17 cellular contexts compared by ENCODE assay signal in the genomic region with DNA sequence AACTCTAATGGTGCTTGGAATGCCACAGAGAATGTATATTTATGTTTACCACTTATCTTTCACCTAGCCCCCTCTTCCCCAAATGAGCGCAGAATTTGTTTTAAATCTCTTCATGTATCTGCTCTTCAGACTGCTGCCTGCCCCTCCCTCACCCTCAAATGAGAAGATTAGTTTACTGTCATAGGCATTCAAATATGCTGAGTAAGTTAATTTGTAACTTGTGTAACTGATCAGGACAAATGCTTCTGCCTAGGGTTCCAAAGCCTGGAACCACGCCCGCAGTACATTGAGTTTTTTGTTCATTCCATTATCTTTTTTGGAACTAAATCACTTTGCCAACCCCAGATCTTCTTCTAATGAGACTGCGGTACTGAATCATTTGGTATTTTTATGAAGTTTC.
DNase-seq lines count a peak whose midpoint lies in the region; ATAC-seq and TF ChIP-seq lines count a peak whose summit lies in the region.
"Had no signal": no experiment of that assay in that cellular context is flagged by ENCODE, and none has a peak within 500 bp of the region (broad histone marks: within the 10 kb centered on the region; RNA-seq: fewer than 3 reads in every experiment).

No MANE protein-coding gene starts in this region.

- WGBS in IMR-90 (ENCODE audit: extremely low coverage in 2 of 2, insufficient read length in 1 of 2), 2 experiments = no CpG with 5 or more reads among the region's 4 CpGs
- 97% methylated on average over 4 of the region's 4 CpGs for WGBS in hepatocyte (ENCODE audit: low lambda C conversion rate, missing lambda C conversion rate)
- WGBS in esophagus muscularis mucosa = 88% methylated on average over 4 of the region's 4 CpGs

- no peak overlapping the region for H2AFZ ChIP-seq in IMR-90 (replicated peaks; ENCODE audit: low read length, poor library complexity)
- no peak overlapping the region for H2AFZ ChIP-seq in hepatocyte

- TF ChIP-seq RAD21 in IMR-90 (IDR thresholded peaks at IDR 0.05; ENCODE audit: low read length) = no peak

- H4K91ac ChIP-seq in IMR-90 (ENCODE audit: insufficient read depth, low read depth, low read length) = no peak overlapping the region

- no peak overlapping the region for H4K8ac ChIP-seq in IMR-90 (ENCODE audit: low read depth in 2 of 2, low read length in 2 of 2)

- no peak for TF ChIP-seq EP300 in esophagus muscularis mucosa (IDR thresholded peaks at IDR 0.05)

- no peaks in the 10 kb centered on the region for H3K9me2 ChIP-seq in hepatocyte (replicated peaks; ENCODE audit: insufficient read depth)

- no peak overlapping the region for H3K9ac ChIP-seq in IMR-90 (ENCODE audit: low read depth, low read length)
- H3K9ac ChIP-seq: BLaER1 had no signal

- TF ChIP-seq POLR2A in IMR-90 (IDR thresholded peaks at IDR 0.05; ENCODE audit: low read depth, low read length) (no peak), esophagus muscularis mucosa (IDR thresholded peaks at IDR 0.05; ENCODE audit: low read depth) (no peak)

- H2BK120ac ChIP-seq in IMR-90 (ENCODE audit: low read depth, low read length) = no peak overlapping the region

- ATAC-seq in IMR-90 (ENCODE audit: low read depth) = no peak
- ATAC-seq: CD8-positive, alpha-beta T cell had no signal

- H3K4me2 ChIP-seq in IMR-90 (ENCODE audit: low read depth, low read length) = no peak overlapping the region
- no peak overlapping the region for H3K4me2 ChIP-seq in hepatocyte
- H3K4me2 ChIP-seq: BLaER1 had no signal

- H2BK5ac ChIP-seq in IMR-90 (ENCODE audit: low read depth, low read length, poor library complexity, severe bottlenecking) = no peak overlapping the region

- H3K56ac ChIP-seq in IMR-90 (ENCODE audit: extremely low read depth, insufficient read depth, low read length) = no peak overlapping the region

- H3K27ac ChIP-seq in IMR-90 (ENCODE audit: insufficient read depth, low read length) (no peak overlapping the region), VCaP (peak overlapping the region; percentile 81), hepatocyte (no peak overlapping the region), esophagus muscularis mucosa (replicated peaks in 1 of 4) (no peak overlapping the region)
- H3K27ac ChIP-seq: BLaER1, C4-2B had no signal

- no peak overlapping the region for H3K23ac ChIP-seq in IMR-90 (ENCODE audit: low read depth, low read length)

- no peak for DNase-seq in IMR-90
- no peak for DNase-seq in mesothelial cell of epicardium (ENCODE audit: low spot score in 2 of 2, unreplicated experiment in 2 of 2)
- DNase-seq in hepatocyte (ENCODE audit: low spot score) = no peak
- DNase-seq in esophagus muscularis mucosa (ENCODE audit: extremely low spot score) = no peak
- no peak for DNase-seq in central memory CD4-positive, alpha-beta T cell
- DNase-seq: Caco-2; CD4-positive, CD25-positive, alpha-beta regulatory T cell; CD8-positive, alpha-beta T cell; DMS153; DND-41; GOT3; H7; HCEC 1CT had no signal

- H3K18ac ChIP-seq in IMR-90 (ENCODE audit: low read depth, low read length) = no peak overlapping the region

- H2BK15ac ChIP-seq in IMR-90 (ENCODE audit: low read depth, low read length) = no peak overlapping the region

- no peaks in the 10 kb centered on the region for H3K27me3 ChIP-seq in IMR-90 (ENCODE audit: control insufficient read depth, insufficient read depth, low read length)
- H3K27me3 ChIP-seq in hepatocyte = no peaks in the 10 kb centered on the region
- H3K27me3 ChIP-seq in esophagus muscularis mucosa = peaks cover 0 to 19% (median 0%) of the 10 kb centered on the region in 4 donors
- H3K27me3 ChIP-seq: BLaER1 had no signal

- H3K36me3 ChIP-seq in IMR-90 (ENCODE audit: control insufficient read depth, insufficient read depth, low read length) (no peaks in the 10 kb centered on the region), hepatocyte (replicated peaks; ENCODE audit: insufficient read depth, low read depth) (no peaks in the 10 kb centered on the region), esophagus muscularis mucosa (no peaks in the 10 kb centered on the region)
- H3K36me3 ChIP-seq: BLaER1 had no signal

- no peak overlapping the region for H2BK20ac ChIP-seq in IMR-90 (ENCODE audit: low read depth, low read length)

- intact Hi-C loops in IMR-90 (cut with micrococcal nuclease) (no loop called here), esophagus muscularis mucosa (cut with DNase I) (no loop called here)

- H3K36me3 Mint-ChIP-seq in mesothelial cell of epicardium = peaks cover 6% of the 10 kb centered on the region
- H3K36me3 Mint-ChIP-seq: CD4-positive, CD25-positive, alpha-beta regulatory T cell; CD8-positive, alpha-beta T cell had no signal

- H3K4me3 ChIP-seq in IMR-90 (ENCODE audit: insufficient read depth, low read depth, low read length) = no peak overlapping the region
- H3K4me3 ChIP-seq in hepatocyte = no peak overlapping the region
- H3K4me3 ChIP-seq in esophagus muscularis mucosa = no peak overlapping the region
- H3K4me3 ChIP-seq: BLaER1 had no signal

- peak overlapping the region; percentile 60 for H3K27ac Mint-ChIP-seq in mesothelial cell of epicardium
- H3K27ac Mint-ChIP-seq: B cell; CD4-positive, CD25-positive, alpha-beta regulatory T cell; CD8-positive, alpha-beta T cell had no signal

- no peak overlapping the region for H3K4me3 Mint-ChIP-seq in mesothelial cell of epicardium
- H3K4me3 Mint-ChIP-seq: B cell; CD4-positive, CD25-positive, alpha-beta regulatory T cell; CD8-positive, alpha-beta T cell had no signal

- peaks cover 19% of the 10 kb centered on the region for H3K9me3 Mint-ChIP-seq in mesothelial cell of epicardium

- no peaks in the 10 kb centered on the region for H3K79me2 ChIP-seq in hepatocyte

- no peak overlapping the region for H4K5ac ChIP-seq in IMR-90 (ENCODE audit: low read depth, low read length)

- H3K27me3 Mint-ChIP-seq in mesothelial cell of epicardium (ENCODE audit: low read depth) = no peaks in the 10 kb centered on the region

- H2AK5ac ChIP-seq in IMR-90 (ENCODE audit: low read depth, low read length) = no peak overlapping the region

- CTCF ChIA-PET in IMR-90 (lab: Yijun Ruan, JAX) = no interaction called here

- H2AK9ac ChIP-seq in IMR-90 (replicated peaks; ENCODE audit: low read depth, low read length, poor library complexity) = no peak overlapping the region

- H3K9me1 ChIP-seq in IMR-90 (ENCODE audit: insufficient read depth, low read length) = no peaks in the 10 kb centered on the region

- POLR2A ChIA-PET in IMR-90 (lab: Charles Lee; ENCODE audit: unreplicated experiment) = no interaction called here

- TF ChIP-seq CTCF in IMR-90 (conservative IDR thresholded peaks at IDR 0.05; ENCODE audit: low read depth, low read length) (no peak), VCaP (conservative IDR thresholded peaks at IDR 0.05) (no peak), mesothelial cell of epicardium (IDR thresholded peaks at IDR 0.05; ENCODE audit: unreplicated experiment) (no peak), hepatocyte (IDR thresholded peaks at IDR 0.05; ENCODE audit: poor library complexity) (no peak), esophagus muscularis mucosa (IDR thresholded peaks at IDR 0.05) (no peak)

- BruUV-seq in IMR-90 (replicated peaks; lab: Mats Ljungman, UMichigan) = no TSS peak

- H3K9me3 ChIP-seq in IMR-90 (ENCODE audit: control insufficient read depth, insufficient read depth, low read length) (no peaks in the 10 kb centered on the region), hepatocyte (ENCODE audit: low read depth) (no peaks in the 10 kb centered on the region), esophagus muscularis mucosa (peaks cover 0 to 7% (median 0%) of the 10 kb centered on the region in 4 donors)
- H3K9me3 ChIP-seq: Caco-2 had no signal

- H3K79me1 ChIP-seq in IMR-90 (ENCODE audit: low read depth in 1 of 2, low read length in 2 of 2) = no peaks in the 10 kb centered on the region

- H3K4ac ChIP-seq in IMR-90 (ENCODE audit: low read depth, low read length) = no peak overlapping the region

- H3K4me1 ChIP-seq in IMR-90 (ENCODE audit: control insufficient read depth, insufficient read depth, low read length) (no peaks in the 10 kb centered on the region), hepatocyte (ENCODE audit: insufficient read depth) (no peaks in the 10 kb centered on the region), esophagus muscularis mucosa (no peaks in the 10 kb centered on the region)
- H3K4me1 ChIP-seq: Caco-2 had no signal

- in situ Hi-C loops in IMR-90 (cut with MboI; ENCODE audit: low sequenced_read_pairs) = no loop called here

- dilution Hi-C loops in IMR-90 (cut with HindIII; ENCODE audit: low sequenced_read_pairs, unreplicated experiment) = no loop called here

- H4K20me1 ChIP-seq in IMR-90 (ENCODE audit: insufficient read depth, low read length) (no peaks in the 10 kb centered on the region), hepatocyte (ENCODE audit: insufficient read depth, poor library complexity, severe bottlenecking) (no peaks in the 10 kb centered on the region)
- H4K20me1 ChIP-seq: BLaER1 had no signal

- H3K4me1 Mint-ChIP-seq in mesothelial cell of epicardium = peaks cover 20% of the 10 kb centered on the region
- H3K4me1 Mint-ChIP-seq: B cell; CD4-positive, CD25-positive, alpha-beta regulatory T cell had no signal

- H3K14ac ChIP-seq in IMR-90 (replicated peaks; ENCODE audit: low read depth, low read length) = no peak overlapping the region

TF ChIP-seq in IMR-90, 13 proteins besides CTCF, POLR2A, EP300 and RAD21:
- peak; percentile 87 for TF ChIP-seq MAFK (IDR thresholded peaks at IDR 0.05; ENCODE audit: low read depth, low read length)
- TF ChIP-seq, protein P1, sequence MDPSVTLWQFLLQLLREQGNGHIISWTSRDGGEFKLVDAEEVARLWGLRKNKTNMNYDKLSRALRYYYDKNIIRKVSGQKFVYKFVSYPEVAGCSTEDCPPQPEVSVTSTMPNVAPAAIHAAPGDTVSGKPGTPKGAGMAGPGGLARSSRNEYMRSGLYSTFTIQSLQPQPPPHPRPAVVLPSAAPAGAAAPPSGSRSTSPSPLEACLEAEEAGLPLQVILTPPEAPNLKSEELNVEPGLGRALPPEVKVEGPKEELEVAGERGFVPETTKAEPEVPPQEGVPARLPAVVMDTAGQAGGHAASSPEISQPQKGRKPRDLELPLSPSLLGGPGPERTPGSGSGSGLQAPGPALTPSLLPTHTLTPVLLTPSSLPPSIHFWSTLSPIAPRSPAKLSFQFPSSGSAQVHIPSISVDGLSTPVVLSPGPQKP (IDR thresholded peaks at IDR 0.05; ENCODE audit: borderline replicate concordance, low read depth, low read length) = no peak
- no peak for TF ChIP-seq MXI1 (IDR thresholded peaks at IDR 0.05; ENCODE audit: borderline replicate concordance, low read depth, low read length)
- no peak for TF ChIP-seq CEBPB (IDR thresholded peaks at IDR 0.05; ENCODE audit: low read depth, low read length)
TF ChIP-seq in IMR-90: peak in this region for 1.
